In the genomic region with DNA sequence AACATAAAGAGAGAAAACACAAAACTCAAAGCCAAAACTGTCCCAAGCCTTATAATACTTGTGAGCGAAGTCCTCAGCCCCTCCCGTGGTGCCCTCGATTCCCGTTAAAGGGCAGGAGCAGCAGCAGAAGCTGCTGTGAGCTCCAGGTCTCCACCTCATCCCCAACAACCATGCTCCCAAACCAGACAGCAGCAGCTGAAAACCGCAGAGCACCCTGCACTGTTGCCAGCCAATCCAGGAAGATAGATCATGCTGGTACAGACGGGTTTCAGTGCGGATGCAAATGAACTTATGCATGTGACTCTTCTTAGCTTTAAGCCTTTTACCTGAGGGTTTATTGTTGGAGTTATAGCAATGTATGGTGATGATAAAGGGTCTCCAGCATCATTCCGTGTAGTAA, we compare ENCODE assay signal across 19 cellular contexts.
"Had no signal": no experiment of that assay in that cellular context is flagged by ENCODE, and none has a peak within 500 bp of the region (broad histone marks: within the 10 kb centered on the region; RNA-seq: fewer than 3 reads in every experiment).

No MANE protein-coding gene starts in this region.

- ATAC-seq: activated CD4-positive, alpha-beta T cell treated with anti-CD3 and anti-CD28 coated beads for 36 hours; left lung; naive thymus-derived CD8-positive, alpha-beta T cell; stimulated activated naive B cell treated with anti-CD40 and anti-IgM and Interleukin-4, amounts not matched to agents 10 μg/mL and 1 μg/mL and 100 μg/mL, for 72 hours had no signal

- H3K9me3 ChIP-seq: esophagus muscularis mucosa, left lung, neutrophil, tibial artery, uterus had no signal

- H3K36me3 ChIP-seq: esophagus muscularis mucosa, left lung, neutrophil, tibial artery, uterus had no signal

- H3K4me3 ChIP-seq: esophagus muscularis mucosa, left lung, skin epidermis, tibial artery, uterus had no signal

- H3K27me3 ChIP-seq: tibial artery, uterus had no signal

- H3K4me1 ChIP-seq: uterus had no signal

- H3K27ac ChIP-seq: esophagus muscularis mucosa, left lung, neutrophil, skin epidermis, tibial artery, uterus, VCaP had no signal

- DNase-seq: activated CD4-positive, alpha-beta memory T cell treated with anti-CD3 and anti-CD28 coated beads for 36 hours; activated CD4-positive, alpha-beta T cell treated with anti-CD3 and anti-CD28 coated beads for 36 hours; activated naive CD4-positive, alpha-beta T cell; activated naive CD8-positive, alpha-beta T cell treated with anti-CD3 and anti-CD28 coated beads, Interleukin-2, amount 10 ng/mL, durations not matched to agents 7 days and 5 days; cortex of kidney; effector CD4-positive, alpha-beta T cell; hippocampal formation; naive thymus-derived CD8-positive, alpha-beta T cell; retina; stimulated activated CD4-positive, alpha-beta T cell treated with anti-CD3 and anti-CD28 coated beads, Interleukin-15, amount 100 ng/mL, for 24 hours; stimulated activated CD4-positive, alpha-beta T cell treated with anti-CD3 and anti-CD28 coated beads, Interleukin-4, amount 100 ng/mL, for 1 hour; stimulated activated naive B cell treated with anti-CD40 and anti-IgM and Interleukin-4, amounts not matched to agents 10 μg/mL and 1 μg/mL and 100 μg/mL, for 72 hours; uterus had no signal
